In the genomic region with DNA sequence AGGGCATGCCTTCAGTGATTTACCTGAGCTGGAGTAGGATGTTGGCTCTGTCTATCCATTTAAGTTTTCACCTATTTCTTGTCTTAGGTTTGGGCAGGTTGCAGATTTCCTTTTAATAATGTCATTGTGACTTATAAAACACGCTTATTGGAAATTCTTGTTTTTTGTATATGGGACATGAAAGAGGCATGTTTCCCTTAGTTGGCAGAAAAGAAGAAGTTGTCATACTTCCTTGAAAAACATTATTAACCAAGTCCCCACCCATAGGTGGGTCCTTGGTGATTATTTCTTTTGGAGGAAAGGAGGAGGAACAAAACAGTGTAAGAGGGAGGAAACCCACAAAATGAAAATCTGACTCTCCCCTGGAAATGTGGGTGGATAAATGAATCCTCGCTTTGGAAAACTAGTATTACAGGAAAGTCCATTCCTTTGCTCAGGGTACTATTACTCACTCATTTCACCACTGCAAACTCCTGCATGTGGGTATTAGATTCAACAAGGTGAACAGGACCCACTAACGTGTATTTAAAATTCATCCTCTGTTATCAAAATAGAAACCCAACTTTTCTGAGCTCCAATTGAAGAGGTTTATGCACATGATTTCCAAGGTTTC, we compare ENCODE assay signal across 28 cellular contexts. TPM values are rescaled to one million over a fixed set of nuclear protein-coding genes. Genes with fewer than 3 reads are reported as not detected.
"Had no signal": no experiment of that assay in that cellular context is flagged by ENCODE, and none has a peak within 500 bp of the region (broad histone marks: within the 10 kb centered on the region; RNA-seq: fewer than 3 reads in every experiment).

No MANE protein-coding gene starts in this region.

- H3K9me3 ChIP-seq: lower lobe of right lung, suprapubic skin, transverse colon had no signal

- ATAC-seq: activated T-helper 17 cell treated with anti-CD3 and anti-CD28 coated beads, Interleukin-2, amount 50 U/mL, for 72 hours; left lobe of liver; lower lobe of right lung; right cardiac atrium; stimulated activated memory B cell treated with anti-CD40 and anti-IgM and Interleukin-4, amounts not matched to agents 10 μg/mL and 1 μg/mL and 100 μg/mL, for 72 hours had no signal

- H3K4me1 Mint-ChIP-seq: activated naive CD8-positive, alpha-beta T cell treated with anti-CD3 and anti-CD28 coated beads, Interleukin-2, amount 10 ng/mL, durations not matched to agents 7 days and 5 days; activated T-helper 17 cell treated with anti-CD3 and anti-CD28 coated beads, Interleukin-2, amount 50 U/mL, for 72 hours; endodermal cell had no signal

- DNase-seq: activated naive CD8-positive, alpha-beta T cell treated with anti-CD3 and anti-CD28 coated beads, Interleukin-2, amount 10 ng/mL, durations not matched to agents 7 days and 5 days; activated T-cell treated with anti-CD3 and anti-CD28 coated beads, Interleukin-2, amount 50 U/mL, for 1 hour; amniotic stem cell; cerebellar nuclear complex; endodermal cell; foreskin melanocyte; lower lobe of right lung; naive B cell; nucleus accumbens; right cardiac atrium; stimulated activated CD4-positive, alpha-beta T cell treated with anti-CD3 and anti-CD28 coated beads, Interleukin-1b, Interleukin-23, amount 100 ng/mL, for 48 hours; stomach; transverse colon had no signal

- H3K27ac ChIP-seq: coronary artery, lower lobe of right lung, parathyroid adenoma, stomach, suprapubic skin, transverse colon, vagina had no signal

- H3K27me3 ChIP-seq: suprapubic skin, transverse colon, vagina had no signal

- H3K27ac Mint-ChIP-seq: activated naive CD8-positive, alpha-beta T cell treated with anti-CD3 and anti-CD28 coated beads, Interleukin-2, amount 10 ng/mL, durations not matched to agents 7 days and 5 days; activated T-helper 17 cell treated with anti-CD3 and anti-CD28 coated beads, Interleukin-2, amount 50 U/mL, for 72 hours; naive B cell; stimulated activated memory B cell treated with anti-CD40 and anti-IgM and Interleukin-4, amounts not matched to agents 10 μg/mL and 1 μg/mL and 100 μg/mL, for 72 hours had no signal

- H3K79me2 ChIP-seq: parathyroid adenoma had no signal

- H3K9ac ChIP-seq: parathyroid adenoma had no signal

- H3K27me3 Mint-ChIP-seq: stimulated activated memory B cell treated with anti-CD40 and anti-IgM and Interleukin-4, amounts not matched to agents 10 μg/mL and 1 μg/mL and 100 μg/mL, for 72 hours had no signal

- H3K4me3 ChIP-seq: coronary artery, lower lobe of right lung, stomach, suprapubic skin, transverse colon, vagina had no signal

- H3K4me3 Mint-ChIP-seq: activated naive CD8-positive, alpha-beta T cell treated with anti-CD3 and anti-CD28 coated beads, Interleukin-2, amount 10 ng/mL, durations not matched to agents 7 days and 5 days; activated T-helper 17 cell treated with anti-CD3 and anti-CD28 coated beads, Interleukin-2, amount 50 U/mL, for 72 hours; endodermal cell; stimulated activated memory B cell treated with anti-CD40 and anti-IgM and Interleukin-4, amounts not matched to agents 10 μg/mL and 1 μg/mL and 100 μg/mL, for 72 hours had no signal

- H3K36me3 ChIP-seq: lower lobe of right lung, stomach, suprapubic skin, transverse colon, vagina had no signal

- H3K9me3 Mint-ChIP-seq: activated T-helper 17 cell treated with anti-CD3 and anti-CD28 coated beads, Interleukin-2, amount 50 U/mL, for 72 hours had no signal

- H3K4me1 ChIP-seq: lower lobe of right lung, parathyroid adenoma, stomach, suprapubic skin, transverse colon, vagina had no signal

- H2AFZ ChIP-seq: parathyroid adenoma had no signal

RNA-seq across cellular contexts. Expression of a gene that starts 9.2 kb away (rescaled TPM):
- total RNA-seq: activated naive CD8-positive, alpha-beta T cell treated with anti-CD3 and anti-CD28 coated beads, Interleukin-2, amount 10 ng/mL, durations not matched to agents 7 days and 5 days; activated T-helper 17 cell treated with anti-CD3 and anti-CD28 coated beads, Interleukin-2, amount 50 U/mL, for 72 hours; epithelial cell of proximal tubule; kidney epithelial cell; left lobe of liver; lower lobe of right lung; mesenteric fat pad; mucosa of gallbladder; pulmonary artery endothelial cell; right cardiac atrium; skeletal muscle tissue; stomach; suprapubic skin; T-helper 2 cell treated with Interferon-gamma antibody and Interleukin-4, amounts not matched to agents 100 ng/mL and 5 ng/mL, for 36 hours; vagina had no signal
- polyA plus RNA-seq: neural cell, right cardiac atrium, stomach had no signal
